ENCODE assay signal across 8 cellular contexts in genomic region chr4:1548812-1549637, GRCh38.
DNase-seq lines count a peak whose midpoint lies in the region; ATAC-seq and TF ChIP-seq lines count a peak whose summit lies in the region.
"Not testable (repeated sequence)": the region's sequence is repeated elsewhere in the genome, so short reads cannot be mapped to it uniquely, and the experiment has no call there.

No MANE protein-coding gene starts in this region.

- DNase-seq in CD4-positive, alpha-beta memory T cell: peak in 4 of 5 donors; percentile 54 to 69 (median 61)
- DNase-seq in HFF-Myc (ENCODE audit: extremely low read depth, low read depth); breast epithelium (ENCODE audit: low spot score in 2 of 2): not testable (repeated sequence)
- DNase-seq in activated CD8-positive, alpha-beta memory T cell treated with anti-CD3 and anti-CD28 coated beads for 1 hour (ENCODE audit: extremely low read depth in 1 of 2, low read depth in 1 of 2): peak; percentile 3 to 42
- DNase-seq in hepatic stellate cell (ENCODE audit: low spot score) (peak; percentile 68), posterior cingulate gyrus (peak in 7 of 10 donors; percentile 27 to 89 (median 57))
- DNase-seq in stimulated activated effector memory CD8-positive, alpha-beta T cell treated with anti-CD3 and anti-CD28 coated beads, Interleukin-12 subunit alpha, Interleukin-12 subunit beta, amount 100 ng/mL, for 72 hours (ENCODE audit: low spot score in 2 of 2): peak; percentile 63 to 81

- not testable (repeated sequence) for TF ChIP-seq POLR2A in breast epithelium (IDR thresholded peaks at IDR 0.05)

- CTCF ChIA-PET in CD4-positive, alpha-beta memory T cell (lab: Charles Lee; ENCODE audit: partially characterized antibody): interaction anchor here (1.1 to 2.1 kb wide), 12 partner anchors 8 to 81 kb away, joined by 3 to 9 read pairs (median 4); no protein-coding TSS in a partner anchor

- not testable (repeated sequence) for H2AFZ ChIP-seq in OCI-LY3 (ENCODE audit: low read depth, low read length)

- not testable (repeated sequence) for H4K20me1 ChIP-seq in OCI-LY3 (ENCODE audit: insufficient read depth, low read length)

- peak; percentile 81 for TF ChIP-seq CTCF in HFF-Myc (IDR thresholded peaks at IDR 0.05; ENCODE audit: low read depth, low read length, missing control alignments)
- peak; percentile 71 for TF ChIP-seq CTCF in OCI-LY3 (IDR thresholded peaks at IDR 0.05; ENCODE audit: low read depth, low read length)
- TF ChIP-seq CTCF in breast epithelium (IDR thresholded peaks at IDR 0.05): peak; percentile 78 to 85 (median 81)

- H3K4me3 ChIP-seq in CD4-positive, alpha-beta memory T cell (ENCODE audit: low read length in 2 of 2); HFF-Myc (replicated peaks; ENCODE audit: low read depth, low read length); OCI-LY3 (ENCODE audit: low read length): not testable (repeated sequence)
- H3K4me3 ChIP-seq in breast epithelium: peak overlapping the region; percentile 12 to 54 (median 43)

- peaks cover 20% of the 10 kb centered on the region for H3K4me1 ChIP-seq in CD4-positive, alpha-beta memory T cell (ENCODE audit: insufficient read depth, low read length)
- not testable (repeated sequence) for H3K4me1 ChIP-seq in OCI-LY3 (ENCODE audit: low read length); breast epithelium

- not testable (repeated sequence) for H3K9me3 ChIP-seq in CD4-positive, alpha-beta memory T cell (ENCODE audit: control insufficient read depth in 1 of 2, low read length in 2 of 2); OCI-LY3 (ENCODE audit: insufficient read depth, low read length); breast epithelium

- intact Hi-C loops in CD4-positive, alpha-beta memory T cell (cut with micrococcal nuclease); breast epithelium (cut with DNase I; ENCODE audit: low total_unique reads); posterior cingulate gyrus (cut with DNase I): not testable (repeated sequence)

- not testable (repeated sequence) for H3K9me3 Mint-ChIP-seq in CD4-positive, alpha-beta memory T cell; stimulated activated effector memory CD8-positive, alpha-beta T cell treated with anti-CD3 and anti-CD28 coated beads, Interleukin-12 subunit alpha, Interleukin-12 subunit beta, amount 100 ng/mL, for 72 hours

- peak overlapping the region in 1 of 7 donors; percentile 48 for H3K27ac Mint-ChIP-seq in CD4-positive, alpha-beta memory T cell
- not testable (repeated sequence) for H3K27ac Mint-ChIP-seq in stimulated activated effector memory CD8-positive, alpha-beta T cell treated with anti-CD3 and anti-CD28 coated beads, Interleukin-12 subunit alpha, Interleukin-12 subunit beta, amount 100 ng/mL, for 72 hours

- not testable (repeated sequence) for H3K27me3 ChIP-seq in CD4-positive, alpha-beta memory T cell (ENCODE audit: insufficient read depth, low read length); OCI-LY3 (ENCODE audit: low read depth, low read length)
- peaks cover 2 to 34% of the 10 kb centered on the region in 2 donors for H3K27me3 ChIP-seq in breast epithelium

- not testable (repeated sequence) for H3K27me3 Mint-ChIP-seq in CD4-positive, alpha-beta memory T cell

- POLR2A ChIA-PET in CD4-positive, alpha-beta memory T cell (lab: Charles Lee; ENCODE audit: partially characterized antibody): interaction anchor here (1.2 to 1.4 kb wide), 2 partner anchors 31 to 36 kb away, joined by 3 to 4 read pairs; no protein-coding TSS in a partner anchor

- not testable (repeated sequence) for H3K9ac ChIP-seq in OCI-LY3 (ENCODE audit: low read length)

- peaks cover 6 to 24% (median 15%) of the 10 kb centered on the region in 4 donors for H3K4me1 Mint-ChIP-seq in CD4-positive, alpha-beta memory T cell
- peaks cover 19% of the 10 kb centered on the region for H3K4me1 Mint-ChIP-seq in stimulated activated effector memory CD8-positive, alpha-beta T cell treated with anti-CD3 and anti-CD28 coated beads, Interleukin-12 subunit alpha, Interleukin-12 subunit beta, amount 100 ng/mL, for 72 hours

- not testable (repeated sequence) for H3K36me3 Mint-ChIP-seq in CD4-positive, alpha-beta memory T cell; stimulated activated effector memory CD8-positive, alpha-beta T cell treated with anti-CD3 and anti-CD28 coated beads, Interleukin-12 subunit alpha, Interleukin-12 subunit beta, amount 100 ng/mL, for 72 hours

- peak overlapping the region in 7 of 8 donors; percentile 9 to 64 (median 41) for H3K4me3 Mint-ChIP-seq in CD4-positive, alpha-beta memory T cell
- not testable (repeated sequence) for H3K4me3 Mint-ChIP-seq in stimulated activated effector memory CD8-positive, alpha-beta T cell treated with anti-CD3 and anti-CD28 coated beads, Interleukin-12 subunit alpha, Interleukin-12 subunit beta, amount 100 ng/mL, for 72 hours

- H3K79me2 ChIP-seq in OCI-LY3 (ENCODE audit: low read length): not testable (repeated sequence)

- not testable (repeated sequence) for H3K36me3 ChIP-seq in CD4-positive, alpha-beta memory T cell (ENCODE audit: insufficient read depth, low read length); OCI-LY3 (replicated peaks; ENCODE audit: low read depth, low read length); breast epithelium

- not testable (repeated sequence) for H3K27ac ChIP-seq in CD4-positive, alpha-beta memory T cell (ENCODE audit: low read depth, low read length); OCI-LY3 (ENCODE audit: low read length); breast epithelium

- ATAC-seq in stimulated activated effector memory CD8-positive, alpha-beta T cell treated with anti-CD3 and anti-CD28 coated beads, Interleukin-12 subunit alpha, Interleukin-12 subunit beta, amount 100 ng/mL, for 72 hours: peak; percentile 77

- peak overlapping the region; percentile 32 for H3K4me2 ChIP-seq in OCI-LY3 (ENCODE audit: low read length)
